ENCODE assay signal across 18 cellular contexts in genomic region chr18:61756244-61756643, GRCh38.
DNase-seq lines count a peak whose midpoint lies in the region; ATAC-seq and TF ChIP-seq lines count a peak whose summit lies in the region.
"Had no signal": no experiment of that assay in that cellular context is flagged by ENCODE, and none has a peak within 500 bp of the region (broad histone marks: within the 10 kb centered on the region; RNA-seq: fewer than 3 reads in every experiment).

No MANE protein-coding gene starts in this region.

- DNase-seq in DMS53 treated with DMSO at 0.1 percent for 48 hours (lab: John Stamatoyannopoulos, UW; ENCODE audit: unreplicated experiment), result peak; percentile 26
- peak; percentile 15 for DNase-seq in IMR-90
- no peak for DNase-seq in progenitor cell of endocrine pancreas (ENCODE audit: low spot score, unreplicated experiment)
- DNase-seq in naive thymus-derived CD8-positive, alpha-beta T cell, result no peak
- no peak for DNase-seq in NCI-H1436 treated with DMSO at 0.1 percent for 48 hours (lab: John Stamatoyannopoulos, UW)
- DNase-seq: 8988T; Calu3; CD8-positive, alpha-beta T cell; GDM1; GOT3; H9; KG1 had no signal

- no peaks in the 10 kb centered on the region for H3K9me1 ChIP-seq in IMR-90 (ENCODE audit: insufficient read depth, low read length)

- H2AK5ac ChIP-seq in IMR-90 (ENCODE audit: low read depth, low read length), result no peak overlapping the region

- H3K4me1 Mint-ChIP-seq in nephron (peaks cover 16% of the 10 kb centered on the region), progenitor cell of endocrine pancreas (ENCODE audit: low read depth) (peaks cover 49% of the 10 kb centered on the region)
- H3K4me1 Mint-ChIP-seq in naive thymus-derived CD8-positive, alpha-beta T cell, result no peaks in the 10 kb centered on the region
- H3K4me1 Mint-ChIP-seq: B cell had no signal

- H3K27me3 ChIP-seq in IMR-90 (ENCODE audit: control insufficient read depth, insufficient read depth, low read length), result no peaks in the 10 kb centered on the region

- H3K27ac Mint-ChIP-seq in nephron, result peak overlapping the region in 2 of 3 experiments; percentile 14 to 56
- peak overlapping the region; percentile 59 for H3K27ac Mint-ChIP-seq in progenitor cell of endocrine pancreas
- peak overlapping the region in 1 of 10 donors; percentile 36 for H3K27ac Mint-ChIP-seq in naive thymus-derived CD8-positive, alpha-beta T cell
- H3K27ac Mint-ChIP-seq: B cell; CD8-positive, alpha-beta T cell; H9 had no signal

- H3K4me3 ChIP-seq in IMR-90 (ENCODE audit: insufficient read depth, low read depth, low read length), result no peak overlapping the region
- H3K4me3 ChIP-seq: BLaER1 treated with 17β-estradiol and CSF1 and Interleukin-3, amounts not matched to agents 10 nM and 100 nM had no signal

- H3K9me3 Mint-ChIP-seq in nephron, result no peaks in the 10 kb centered on the region
- H3K9me3 Mint-ChIP-seq in progenitor cell of endocrine pancreas (ENCODE audit: low read depth), result peaks cover 4% of the 10 kb centered on the region
- peaks cover 0 to 3% (median 0%) of the 10 kb centered on the region in 9 donors for H3K9me3 Mint-ChIP-seq in naive thymus-derived CD8-positive, alpha-beta T cell
- H3K9me3 Mint-ChIP-seq: CD8-positive, alpha-beta T cell; H9 had no signal

- H2AK9ac ChIP-seq in IMR-90 (replicated peaks; ENCODE audit: low read depth, low read length, poor library complexity), result no peak overlapping the region

- H3K4ac ChIP-seq in IMR-90 (ENCODE audit: low read depth, low read length), result no peak overlapping the region

- no peaks in the 10 kb centered on the region for H3K9me3 ChIP-seq in IMR-90 (ENCODE audit: control insufficient read depth, insufficient read depth, low read length)

- CTCF ChIA-PET in IMR-90 (lab: Yijun Ruan, JAX), result no interaction called here

- H3K4me2 ChIP-seq in IMR-90 (ENCODE audit: low read depth, low read length), result no peak overlapping the region
- H3K4me2 ChIP-seq: BLaER1 treated with 17β-estradiol and CSF1 and Interleukin-3, amounts not matched to agents 10 nM and 100 nM had no signal

- peaks cover 1% of the 10 kb centered on the region; the same call in 1 of the 2 replicates for H3K4me1 ChIP-seq in IMR-90 (ENCODE audit: control insufficient read depth, insufficient read depth, low read length)

- H2AFZ ChIP-seq in IMR-90 (replicated peaks; ENCODE audit: low read length, poor library complexity), result no peak overlapping the region

- BruUV-seq in IMR-90 (replicated peaks; lab: Mats Ljungman, UMichigan), result no TSS peak

- no peak for TF ChIP-seq POLR2A in IMR-90 (IDR thresholded peaks at IDR 0.05; ENCODE audit: low read depth, low read length)

- no peaks in the 10 kb centered on the region for H3K36me3 ChIP-seq in IMR-90 (ENCODE audit: control insufficient read depth, insufficient read depth, low read length)
- H3K36me3 ChIP-seq: BLaER1 treated with 17β-estradiol and CSF1 and Interleukin-3, amounts not matched to agents 10 nM and 100 nM had no signal

- no peak overlapping the region for H3K56ac ChIP-seq in IMR-90 (ENCODE audit: extremely low read depth, insufficient read depth, low read length)

- POLR2A ChIA-PET in IMR-90 (lab: Charles Lee; ENCODE audit: unreplicated experiment), result no interaction called here
- POLR2A ChIA-PET in naive thymus-derived CD8-positive, alpha-beta T cell (lab: Charles Lee), result no interaction called here

- no peak overlapping the region for H2BK120ac ChIP-seq in IMR-90 (ENCODE audit: low read depth, low read length)

- H3K36me3 Mint-ChIP-seq in nephron (ENCODE audit: low read depth) (no peaks in the 10 kb centered on the region), progenitor cell of endocrine pancreas (ENCODE audit: insufficient read depth) (no peaks in the 10 kb centered on the region)
- no peaks in the 10 kb centered on the region for H3K36me3 Mint-ChIP-seq in naive thymus-derived CD8-positive, alpha-beta T cell
- H3K36me3 Mint-ChIP-seq: CD8-positive, alpha-beta T cell had no signal

- H2BK15ac ChIP-seq in IMR-90 (ENCODE audit: low read depth, low read length), result no peak overlapping the region

- H2BK20ac ChIP-seq in IMR-90 (ENCODE audit: low read depth, low read length), result no peak overlapping the region

- no peak for TF ChIP-seq RAD21 in IMR-90 (IDR thresholded peaks at IDR 0.05; ENCODE audit: low read length)

- H2BK5ac ChIP-seq in IMR-90 (ENCODE audit: low read depth, low read length, poor library complexity, severe bottlenecking), result no peak overlapping the region

- no peak overlapping the region for H3K27ac ChIP-seq in IMR-90 (ENCODE audit: insufficient read depth, low read length)
- H3K27ac ChIP-seq: BLaER1 treated with 17β-estradiol and CSF1 and Interleukin-3, amounts not matched to agents 10 nM and 100 nM had no signal

- H3K18ac ChIP-seq in IMR-90 (ENCODE audit: low read depth, low read length), result no peak overlapping the region

- no peak overlapping the region for H4K91ac ChIP-seq in IMR-90 (ENCODE audit: insufficient read depth, low read depth, low read length)

- H3K79me1 ChIP-seq in IMR-90 (ENCODE audit: low read depth in 1 of 2, low read length in 2 of 2), result no peaks in the 10 kb centered on the region

- H4K20me1 ChIP-seq in IMR-90 (ENCODE audit: insufficient read depth, low read length), result no peaks in the 10 kb centered on the region
- H4K20me1 ChIP-seq: BLaER1 treated with 17β-estradiol and CSF1 and Interleukin-3, amounts not matched to agents 10 nM and 100 nM had no signal

- H3K4me3 Mint-ChIP-seq in nephron (no peak overlapping the region), progenitor cell of endocrine pancreas (ENCODE audit: low read depth) (no peak overlapping the region)
- no peak overlapping the region for H3K4me3 Mint-ChIP-seq in naive thymus-derived CD8-positive, alpha-beta T cell
- H3K4me3 Mint-ChIP-seq: B cell; CD8-positive, alpha-beta T cell; H9 had no signal

- no peak overlapping the region for H3K9ac ChIP-seq in IMR-90 (ENCODE audit: low read depth, low read length)
- H3K9ac ChIP-seq: BLaER1 treated with 17β-estradiol and CSF1 and Interleukin-3, amounts not matched to agents 10 nM and 100 nM had no signal

- no peak overlapping the region for H3K14ac ChIP-seq in IMR-90 (replicated peaks; ENCODE audit: low read depth, low read length)

- H3K27me3 Mint-ChIP-seq in nephron (ENCODE audit: low read depth) (peaks cover 13% of the 10 kb centered on the region), progenitor cell of endocrine pancreas (no peaks in the 10 kb centered on the region)
- peaks cover 1 to 25% (median 4%) of the 10 kb centered on the region in 5 donors for H3K27me3 Mint-ChIP-seq in naive thymus-derived CD8-positive, alpha-beta T cell
- H3K27me3 Mint-ChIP-seq: B cell had no signal

- H4K8ac ChIP-seq in IMR-90 (ENCODE audit: low read depth in 2 of 2, low read length in 2 of 2), result no peak overlapping the region

- H4K5ac ChIP-seq in IMR-90 (ENCODE audit: low read depth, low read length), result no peak overlapping the region

- ATAC-seq in IMR-90 (ENCODE audit: low read depth), result no peak
- no peak for ATAC-seq in activated CD4-positive, CD25-positive, alpha-beta regulatory T cell treated with anti-CD3 and anti-CD28 coated beads, Interleukin-2, amount 50 U/mL, for 24 hours
- ATAC-seq in GM18517 (IDR thresholded peaks at IDR 0.05; ENCODE audit: unreplicated experiment), result no peak
- no peak for ATAC-seq in naive thymus-derived CD8-positive, alpha-beta T cell
- ATAC-seq: CD8-positive, alpha-beta T cell; HepG2 had no signal

- intact Hi-C loops in IMR-90 (cut with micrococcal nuclease), result no loop called here

- in situ Hi-C loops in IMR-90 (cut with MboI; ENCODE audit: low sequenced_read_pairs), result no loop called here

- no peak for TF ChIP-seq CTCF in IMR-90 (conservative IDR thresholded peaks at IDR 0.05; ENCODE audit: low read depth, low read length)
- no peak for TF ChIP-seq CTCF in nephron (IDR thresholded peaks at IDR 0.05; ENCODE audit: unreplicated experiment in 3 of 3)
- no peak for TF ChIP-seq CTCF in progenitor cell of endocrine pancreas (IDR thresholded peaks at IDR 0.05; ENCODE audit: unreplicated experiment)

- no CpG with 5 or more reads among the region's 3 CpGs for WGBS in IMR-90 (ENCODE audit: extremely low coverage in 2 of 2, insufficient read length in 1 of 2), 2 experiments

- dilution Hi-C loops in IMR-90 (cut with HindIII; ENCODE audit: low sequenced_read_pairs, unreplicated experiment), result no loop called here

- no peak overlapping the region for H3K23ac ChIP-seq in IMR-90 (ENCODE audit: low read depth, low read length)

TF ChIP-seq in IMR-90, 13 proteins besides CTCF, POLR2A, EP300 and RAD21 (continues in another document):
- no peak for TF ChIP-seq RFX5 (IDR thresholded peaks at IDR 0.05; ENCODE audit: low read depth, low read length)
- TF ChIP-seq SMC3 (IDR thresholded peaks at IDR 0.05; ENCODE audit: low read depth, low read length), result no peak
- no peak for TF ChIP-seq CEBPB (IDR thresholded peaks at IDR 0.05; ENCODE audit: low read depth, low read length)
- TF ChIP-seq NFE2L2 (IDR thresholded peaks at IDR 0.05; ENCODE audit: low read depth, low read length), result no peak
- no peak for TF ChIP-seq MXI1 (IDR thresholded peaks at IDR 0.05; ENCODE audit: borderline replicate concordance, low read depth, low read length)
- no peak for TF ChIP-seq USF2 (IDR thresholded peaks at IDR 0.05; ENCODE audit: low read depth, low read length)
- TF ChIP-seq MAFK (IDR thresholded peaks at IDR 0.05; ENCODE audit: low read depth, low read length), result no peak
- no peak for TF ChIP-seq MAZ (IDR thresholded peaks at IDR 0.05; ENCODE audit: borderline replicate concordance, low read depth, low read length)
- TF ChIP-seq RCOR1 (IDR thresholded peaks at IDR 0.05; ENCODE audit: insufficient replicate concordance, low read length), result no peak
- TF ChIP-seq ELK1 (IDR thresholded peaks at IDR 0.05; ENCODE audit: borderline replicate concordance, low read depth, low read length), result no peak
- TF ChIP-seq FOS (IDR thresholded peaks at IDR 0.05; ENCODE audit: low read depth, low read length), result no peak
- TF ChIP-seq BHLHE40 (IDR thresholded peaks at IDR 0.05; ENCODE audit: low read depth, low read length), result no peak

Comparison
In these comparisons a context has a peak if more than half of its experiments do, and no peak if none do; other contexts are left out.
1. DNase-seq: peak in DMS53 treated with DMSO at 0.1 percent for 48 hours (single experiment) and IMR-90 (single experiment); none in progenitor cell of endocrine pancreas (single experiment), naive thymus-derived CD8-positive, alpha-beta T cell (0 of 10) and NCI-H1436 treated with DMSO at 0.1 percent for 48 hours (single experiment).